21 cellular contexts compared by ENCODE assay signal in the genomic region with DNA sequence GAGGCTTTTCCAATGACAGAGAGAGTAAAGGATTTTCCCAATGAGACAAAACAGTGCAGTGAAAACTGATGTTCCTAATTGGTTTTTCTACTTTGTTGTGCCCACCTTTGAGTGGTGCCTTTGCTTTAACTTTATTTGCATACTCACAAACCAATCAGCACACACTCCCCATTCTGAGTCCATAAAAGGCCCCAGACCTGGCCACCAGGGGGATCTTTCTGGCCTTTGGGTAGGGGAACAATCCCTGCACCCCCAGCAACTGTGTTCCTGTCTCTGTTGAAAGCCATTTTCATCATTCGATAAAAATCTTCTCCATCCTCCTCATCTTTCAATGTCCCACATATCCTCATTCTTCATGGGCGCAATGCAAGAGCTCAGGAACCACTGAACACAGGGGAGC.
"Had no signal": no experiment of that assay in that cellular context is flagged by ENCODE, and none has a peak within 500 bp of the region (broad histone marks: within the 10 kb centered on the region; RNA-seq: fewer than 3 reads in every experiment).

No MANE protein-coding gene starts in this region.

- H3K36me3 Mint-ChIP-seq: naive thymus-derived CD8-positive, alpha-beta T cell; stimulated activated naive B cell treated with anti-CD40 and anti-IgM and Interleukin-4, amounts not matched to agents 10 μg/mL and 1 μg/mL and 100 μg/mL, for 72 hours had no signal

- H3K4me3 Mint-ChIP-seq: naive thymus-derived CD8-positive, alpha-beta T cell; stimulated activated naive B cell treated with anti-CD40 and anti-IgM and Interleukin-4, amounts not matched to agents 10 μg/mL and 1 μg/mL and 100 μg/mL, for 72 hours; stimulated activated naive CD8-positive, alpha-beta T cell treated with anti-CD3 and anti-CD28 coated beads, Interleukin-15, amount 100 ng/mL, for 72 hours had no signal

- H3K4me1 Mint-ChIP-seq: stimulated activated naive B cell treated with anti-CD40 and anti-IgM and Interleukin-4, amounts not matched to agents 10 μg/mL and 1 μg/mL and 100 μg/mL, for 72 hours; stimulated activated naive CD8-positive, alpha-beta T cell treated with anti-CD3 and anti-CD28 coated beads, Interleukin-15, amount 100 ng/mL, for 72 hours had no signal

- H3K4me1 ChIP-seq: heart left ventricle, sigmoid colon, testis, tibial nerve, upper lobe of right lung, vagina had no signal

- H3K27me3 ChIP-seq: sigmoid colon, testis, tibial nerve, upper lobe of right lung, vagina had no signal

- H3K36me3 ChIP-seq: heart left ventricle, sigmoid colon, tibial nerve, upper lobe of right lung, vagina had no signal

- DNase-seq: dermis blood vessel endothelial cell; effector CD4-positive, alpha-beta T cell; foreskin melanocyte; heart left ventricle; hippocampal formation; islet precursor cell; mammary epithelial cell; mucosa of descending colon; naive thymus-derived CD8-positive, alpha-beta T cell; posterior cingulate gyrus; sigmoid colon; stimulated activated CD4-positive, alpha-beta T cell treated with anti-CD3 and anti-CD28 coated beads, Interleukin-2, amount 100 ng/mL, for 24 hours; stimulated activated CD4-positive, alpha-beta T cell treated with anti-CD3 and anti-CD28 coated beads, Interleukin-4, amount 100 ng/mL, for 4 hours; stimulated activated naive B cell treated with anti-CD40 and anti-IgM and Interleukin-4, amounts not matched to agents 10 μg/mL and 1 μg/mL and 100 μg/mL, for 72 hours; stimulated activated naive CD8-positive, alpha-beta T cell treated with anti-CD3 and anti-CD28 coated beads, Interleukin-15, amount 100 ng/mL, for 72 hours; testis; upper lobe of right lung had no signal

- H3K4me3 ChIP-seq: heart left ventricle, mucosa of descending colon, sigmoid colon, skin epidermis, testis, tibial nerve, upper lobe of right lung, vagina had no signal

- ATAC-seq: heart left ventricle; left lobe of liver; mucosa of descending colon; naive thymus-derived CD8-positive, alpha-beta T cell; stimulated activated naive B cell treated with anti-CD40 and anti-IgM and Interleukin-4, amounts not matched to agents 10 μg/mL and 1 μg/mL and 100 μg/mL, for 72 hours; stimulated activated naive CD8-positive, alpha-beta T cell treated with anti-CD3 and anti-CD28 coated beads, Interleukin-15, amount 100 ng/mL, for 72 hours; upper lobe of right lung had no signal

- H3K27ac Mint-ChIP-seq: naive thymus-derived CD8-positive, alpha-beta T cell; stimulated activated naive B cell treated with anti-CD40 and anti-IgM and Interleukin-4, amounts not matched to agents 10 μg/mL and 1 μg/mL and 100 μg/mL, for 72 hours; stimulated activated naive CD8-positive, alpha-beta T cell treated with anti-CD3 and anti-CD28 coated beads, Interleukin-15, amount 100 ng/mL, for 72 hours had no signal

- H3K9me3 ChIP-seq: heart left ventricle, mucosa of descending colon, sigmoid colon, testis, tibial nerve, upper lobe of right lung, vagina had no signal

- H3K9me3 Mint-ChIP-seq: stimulated activated naive B cell treated with anti-CD40 and anti-IgM and Interleukin-4, amounts not matched to agents 10 μg/mL and 1 μg/mL and 100 μg/mL, for 72 hours; stimulated activated naive CD8-positive, alpha-beta T cell treated with anti-CD3 and anti-CD28 coated beads, Interleukin-15, amount 100 ng/mL, for 72 hours had no signal

- H3K27ac ChIP-seq: heart left ventricle, sigmoid colon, skin epidermis, testis, tibial nerve, upper lobe of right lung, vagina had no signal
